In genomic region chr2:33531345-33532059, GRCh38 we compare ENCODE assay signal across 16 cellular contexts. TPM values are rescaled to one million over a fixed set of nuclear protein-coding genes. Genes with fewer than 3 reads are reported as not detected.
DNase-seq lines count a peak whose midpoint lies in the region; ATAC-seq, FAIRE-seq and TF ChIP-seq lines count a peak whose summit lies in the region.
"Had no signal": no experiment of that assay in that cellular context is flagged by ENCODE, and none has a peak within 500 bp of the region (broad histone marks: within the 10 kb centered on the region; RNA-seq: fewer than 3 reads in every experiment).

No MANE protein-coding gene starts in this region.

- no peak overlapping the region for H3K4me3 ChIP-seq in fibroblast of the aortic adventitia (ENCODE audit: low read depth, low read length)
- H3K4me3 ChIP-seq: pancreas had no signal

- no peak for ATAC-seq in HG02588 (IDR thresholded peaks at IDR 0.05; ENCODE audit: unreplicated experiment)
- ATAC-seq in naive thymus-derived CD8-positive, alpha-beta T cell = no peak
- ATAC-seq: pancreas had no signal

- no peak overlapping the region for H3K4me3 Mint-ChIP-seq in CD14-positive monocyte
- H3K4me3 Mint-ChIP-seq in naive thymus-derived CD8-positive, alpha-beta T cell = peak overlapping the region in 1 of 10 donors; percentile 29

- peaks cover 0 to 9% (median 0%) of the 10 kb centered on the region in 7 donors for H3K9me3 Mint-ChIP-seq in CD14-positive monocyte
- H3K9me3 Mint-ChIP-seq in naive thymus-derived CD8-positive, alpha-beta T cell = no peaks in the 10 kb centered on the region

- peaks cover 0 to 2% of the 10 kb centered on the region in 2 donors for H3K36me3 Mint-ChIP-seq in CD14-positive monocyte
- H3K36me3 Mint-ChIP-seq in naive thymus-derived CD8-positive, alpha-beta T cell = peaks cover 0 to 10% (median 0%) of the 10 kb centered on the region in 3 donors

- peaks cover 19% of the 10 kb centered on the region for H3K4me1 Mint-ChIP-seq in CD14-positive monocyte
- peaks cover 0 to 46% (median 0%) of the 10 kb centered on the region in 4 donors for H3K4me1 Mint-ChIP-seq in naive thymus-derived CD8-positive, alpha-beta T cell

- DNase-seq in AG08396 (ENCODE audit: low spot score) (peak; percentile 25), GM19239 (ENCODE audit: insufficient read length, low spot score) (no peak), NCI-H226 (peak; percentile 53), fibroblast of the aortic adventitia (ENCODE audit: low read depth) (peak; percentile 68), CD14-positive monocyte (ENCODE audit: low spot score) (no peak), NCI-H526 treated with DMSO at 0.1 percent for 48 hours (lab: John Stamatoyannopoulos, UW) (no peak)
- DNase-seq in naive thymus-derived CD8-positive, alpha-beta T cell = no peak
- DNase-seq: ACHN; activated CD4-positive, alpha-beta T cell treated with anti-CD3 and anti-CD28 coated beads, Interleukin-2, amount 50 U/mL, for 1 hour; DND-41; MV-4-11; NCI-H524 treated with DMSO at 0.1 percent for 48 hours; pancreas; substantia nigra had no signal

- peak; percentile 60 for FAIRE-seq in GM19239 (lab: Jason Lieb, UNC)
- FAIRE-seq: colon, pancreas had no signal

- POLR2A ChIA-PET in naive thymus-derived CD8-positive, alpha-beta T cell (lab: Charles Lee) = no interaction called here

- peak overlapping the region in 1 of 7 donors; percentile 16 for H3K27ac Mint-ChIP-seq in CD14-positive monocyte
- H3K27ac Mint-ChIP-seq in naive thymus-derived CD8-positive, alpha-beta T cell = peak overlapping the region in 3 of 10 donors; percentile 43 to 82 (median 72)

- intact Hi-C loops in CD14-positive monocyte (cut with micrococcal nuclease) = no loop called here

- TF ChIP-seq CTCF in fibroblast of the aortic adventitia (IDR thresholded peaks at IDR 0.05; ENCODE audit: insufficient read depth, low read length) (no peak), CD14-positive monocyte (IDR thresholded peaks at IDR 0.05) (no peak)

- H3K27me3 Mint-ChIP-seq in CD14-positive monocyte (ENCODE audit: low read depth in 3 of 3) = no peaks in the 10 kb centered on the region
- H3K27me3 Mint-ChIP-seq in naive thymus-derived CD8-positive, alpha-beta T cell = no peaks in the 10 kb centered on the region

RNA-seq across cellular contexts. Expression of gene RASGRP3, which starts 55.1 kb away (rescaled TPM):
- 5.9 and 7.8 TPM in 2 replicates for total RNA-seq in fibroblast of the aortic adventitia (ENCODE audit: low replicate concordance)
- polyA plus RNA-seq in CD14-positive monocyte = under 1 TPM; 0.62 to 0.89 TPM
- total RNA-seq in naive thymus-derived CD8-positive, alpha-beta T cell = 1 to 10 TPM; 2.2 to 3.7 TPM
- polyA plus RNA-seq in naive thymus-derived CD8-positive, alpha-beta T cell = 1 to 10 TPM in 2 of 3 donors, under 1 TPM in 1; 0.68 to 3.6 (median 1.1) TPM

Comparison
In these comparisons a context has a peak if more than half of its experiments do, and no peak if none do; other contexts are left out.
1. DNase-seq: peak in AG08396 (single experiment), NCI-H226 (single experiment) and fibroblast of the aortic adventitia (single experiment); none in GM19239 (single experiment), CD14-positive monocyte (single experiment), NCI-H526 treated with DMSO at 0.1 percent for 48 hours (single experiment) and naive thymus-derived CD8-positive, alpha-beta T cell (0 of 10).